Comparison of ENCODE assay signal across 1 cellular context in genomic region chr16:70454221-70455034, GRCh38.
TF ChIP-seq lines count a peak whose summit lies in the region.

Gene FCSK, plus strand, starts transcription at chr16:70454595. Its CDS starts 8,596 bp downstream, at chr16:70463191.

TF ChIP-seq in K562, 482 proteins besides CTCF, POLR2A, EP300 and RAD21 (continued from another document and continues in another):
- 0 out of 2 replicates have a peak, but pooled peaks have one; percentile 56 for TF ChIP-seq REST (CRISPR knock-in tag; IDR thresholded peaks at IDR 0.05; ENCODE audit: low read depth)
- peak; percentile 99 for TF ChIP-seq ZBTB7A (IDR thresholded peaks at IDR 0.05; ENCODE audit: borderline replicate concordance, control insufficient read depth, low read depth, low read length)
- no peak for TF ChIP-seq ZNF263 (CRISPR knock-in tag; IDR thresholded peaks at IDR 0.05; ENCODE audit: borderline replicate concordance)
- peak; percentile 88 for TF ChIP-seq CREB3 (tag; conservative IDR thresholded peaks at IDR 0.05; ENCODE audit: low read depth)
- peak; percentile 48; the same call in 1 of the 2 replicates for TF ChIP-seq AFF4 (CRISPR knock-in tag; IDR thresholded peaks at IDR 0.05)
- TF ChIP-seq PHF8 (IDR thresholded peaks at IDR 0.05; ENCODE audit: borderline replicate concordance, low read length) = peak; percentile 60; the same call in 1 of the 2 replicates
- TF ChIP-seq MTA3 (IDR thresholded peaks at IDR 0.05; ENCODE audit: borderline replicate concordance) = peak; percentile 54; the same call in 1 of the 2 replicates
- no peak for TF ChIP-seq NR1H2 (CRISPR knock-in tag; IDR thresholded peaks at IDR 0.05)
- no peak for TF ChIP-seq NR2F6 (CRISPR knock-in tag; IDR thresholded peaks at IDR 0.05)
- TF ChIP-seq SIX5 (IDR thresholded peaks at IDR 0.05; ENCODE audit: borderline replicate concordance in 1 of 2, insufficient read depth in 1 of 2, low read depth in 1 of 2, low read length in 2 of 2) = peak; percentile 55 to 73
- TF ChIP-seq RBM14 (IDR thresholded peaks at IDR 0.05; ENCODE audit: borderline replicate concordance, insufficient read depth, low read depth, low read length) = no peak
- peak; percentile 79 to 82 for TF ChIP-seq NRF1 (conservative IDR thresholded peaks at IDR 0.05 in 1 of 2, IDR thresholded peaks at IDR 0.05 in 1 of 2)
- no peak for TF ChIP-seq E2F8 (IDR thresholded peaks at IDR 0.05; ENCODE audit: low read depth, partially characterized antibody)
- 0 out of 2 replicates have a peak, but pooled peaks have one; percentile 14 for TF ChIP-seq ZHX1 (conservative IDR thresholded peaks at IDR 0.05; ENCODE audit: low read length)
- TF ChIP-seq RAD51 (IDR thresholded peaks at IDR 0.05; ENCODE audit: borderline replicate concordance, low read depth) = 0 out of 2 replicates have a peak, but pooled peaks have one; percentile 1
- 0 out of 2 replicates have a peak, but pooled peaks have one; percentile 35 for TF ChIP-seq ZBTB12 (CRISPR knock-in tag; IDR thresholded peaks at IDR 0.05)
- TF ChIP-seq MAZ (CRISPR knock-in tag; conservative IDR thresholded peaks at IDR 0.05 in 1 of 2, IDR thresholded peaks at IDR 0.05 in 1 of 2) = peak; percentile 53 to 83; a peak in 3 of 4 replicates
- 0 out of 2 replicates have a peak, but pooled peaks have one; percentile 30 for TF ChIP-seq PML (IDR thresholded peaks at IDR 0.05; ENCODE audit: low read length)
- peak; percentile 97 for TF ChIP-seq ZNF143 (CRISPR knock-in tag; IDR thresholded peaks at IDR 0.05)
- TF ChIP-seq L3MBTL2 (IDR thresholded peaks at IDR 0.05) = peak; percentile 66; the same call in 1 of the 2 replicates
- no peak for TF ChIP-seq ZBTB5 (IDR thresholded peaks at IDR 0.05)
- TF ChIP-seq MTA1 (IDR thresholded peaks at IDR 0.05; ENCODE audit: borderline replicate concordance) = peak; percentile 94
- peak in 1 of 2 experiments; percentile 52; a peak in 1 of 4 replicates for TF ChIP-seq SRF (CRISPR knock-in tag; IDR thresholded peaks at IDR 0.05)
- peak; percentile 66; the same call in 1 of the 2 replicates for TF ChIP-seq ZNF740 (CRISPR knock-in tag; IDR thresholded peaks at IDR 0.05)
- no peak for TF ChIP-seq ZNF740 (tag; IDR thresholded peaks at IDR 0.05)
- TF ChIP-seq SMAD4 (CRISPR knock-in tag; conservative IDR thresholded peaks at IDR 0.05) = peak; percentile 11; the same call in 1 of the 2 replicates
- peak; percentile 69 for TF ChIP-seq SAP30 (IDR thresholded peaks at IDR 0.05; ENCODE audit: borderline replicate concordance, insufficient read depth, low read depth, low read length, poor library complexity, severe bottlenecking)
- TF ChIP-seq SIRT6 (IDR thresholded peaks at IDR 0.05; ENCODE audit: low read depth, low read length) = no peak
- no peak for TF ChIP-seq CREB5 (CRISPR knock-in tag; IDR thresholded peaks at IDR 0.05)
- TF ChIP-seq ZNF77 (CRISPR knock-in tag; IDR thresholded peaks at IDR 0.05) = no peak
- TF ChIP-seq TBL1XR1 (IDR thresholded peaks at IDR 0.05; ENCODE audit: low read length in 2 of 2) = peak in 1 of 2 experiments; percentile 7; a peak in 1 of 4 replicates
- no peak for TF ChIP-seq TAL1 (IDR thresholded peaks at IDR 0.05)
- TF ChIP-seq MYC (IDR thresholded peaks at IDR 0.05; ENCODE audit: low read depth, low read length) = 0 out of 2 replicates have a peak, but pooled peaks have one; percentile 8
- no peak for TF ChIP-seq MYC (CRISPR knock-in tag; IDR thresholded peaks at IDR 0.05; ENCODE audit: borderline replicate concordance, low read depth)
- TF ChIP-seq ZNF785 (CRISPR knock-in tag; IDR thresholded peaks at IDR 0.05) = no peak
